8 cellular contexts compared by ENCODE assay signal in the genomic region with DNA sequence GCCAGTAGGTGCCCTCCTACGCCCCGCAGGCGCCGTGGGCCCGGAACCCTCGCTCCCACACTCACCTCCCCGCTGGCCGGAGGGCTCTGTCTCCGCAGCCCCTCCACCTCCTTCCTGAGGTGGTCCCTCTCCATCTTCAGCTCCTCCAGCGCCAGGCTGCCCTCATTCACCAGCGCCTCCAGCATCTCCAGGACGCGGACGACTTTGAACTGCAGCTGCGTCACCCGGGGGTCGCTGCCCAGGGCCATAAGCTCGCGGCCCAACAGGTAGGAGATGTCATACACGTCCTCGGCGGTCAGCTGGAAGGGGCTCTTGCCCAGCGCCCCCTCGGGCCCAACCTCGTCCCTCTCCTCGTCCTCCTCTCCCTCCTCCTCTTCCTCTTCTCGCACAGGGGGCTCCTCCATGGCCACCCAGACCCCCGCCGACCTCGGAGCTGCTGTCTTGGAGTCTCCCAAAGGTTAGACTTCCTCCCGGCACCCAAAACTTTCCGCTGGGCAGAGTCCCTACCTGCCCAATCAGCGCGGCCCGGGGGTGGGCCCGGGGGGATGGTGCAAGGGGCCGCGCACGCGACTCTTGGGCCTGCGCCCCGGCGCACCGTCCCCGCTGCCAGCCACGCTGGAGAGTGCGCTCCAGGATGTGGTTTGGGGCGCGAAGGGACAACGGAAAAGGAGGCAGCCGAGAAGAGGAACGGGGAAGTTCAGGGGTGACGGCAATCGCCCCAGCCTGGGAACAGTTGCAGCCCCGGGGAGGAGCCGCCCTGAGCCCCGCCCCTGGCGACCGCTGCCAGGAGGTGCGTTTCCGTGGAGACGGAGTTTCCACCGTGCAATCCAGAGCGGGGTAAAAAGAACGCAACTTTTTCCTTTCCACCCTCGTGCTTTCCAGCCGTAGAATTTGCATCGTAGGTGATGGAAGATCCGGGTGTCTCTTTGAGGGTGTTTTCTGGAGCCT. TPM values are rescaled to one million over a fixed set of nuclear protein-coding genes. Genes with fewer than 3 reads are reported as not detected.
DNase-seq lines count a peak whose midpoint lies in the region; ATAC-seq and TF ChIP-seq lines count a peak whose summit lies in the region.

A gene with protein sequence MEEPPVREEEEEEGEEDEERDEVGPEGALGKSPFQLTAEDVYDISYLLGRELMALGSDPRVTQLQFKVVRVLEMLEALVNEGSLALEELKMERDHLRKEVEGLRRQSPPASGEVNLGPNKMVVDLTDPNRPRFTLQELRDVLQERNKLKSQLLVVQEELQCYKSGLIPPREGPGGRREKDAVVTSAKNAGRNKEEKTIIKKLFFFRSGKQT (minus strand): TSS at position 668 of the 948 bp plus-strand sequence. CDS start 264 bp downstream, at position 404.

- H3K9me2 ChIP-seq in OCI-LY1 (ENCODE audit: low read depth, low read length), result no peaks in the 10 kb centered on the region

- H3K79me2 ChIP-seq in OCI-LY1 (ENCODE audit: insufficient read depth, low read length), result 0 out of 2 replicates have a peak, but pooled peaks cover 4% of the 10 kb centered on the region

- no peaks in the 10 kb centered on the region for H3K27me3 Mint-ChIP-seq in CD4-positive, alpha-beta T cell

- H3K36me3 ChIP-seq in OCI-LY1 (ENCODE audit: insufficient read depth, low read length) (0 out of 2 replicates have a peak, but pooled peaks cover 3% of the 10 kb centered on the region), mucosa of descending colon (ENCODE audit: low read depth) (no peaks in the 10 kb centered on the region)

- H3K4me3 Mint-ChIP-seq in CD4-positive, alpha-beta T cell, result peak within 1 kb of the TSS; percentile 95

- H3K27me3 ChIP-seq in CD4-positive, alpha-beta T cell (ENCODE audit: control insufficient read depth, insufficient read depth, low read length), result no peaks in the 10 kb centered on the region
- no peaks in the 10 kb centered on the region for H3K27me3 ChIP-seq in OCI-LY1 (ENCODE audit: insufficient read depth, low read length)

- no peak within 1 kb of the TSS for H2AFZ ChIP-seq in OCI-LY1 (ENCODE audit: low read length)

- POLR2A ChIA-PET in CD4-positive, alpha-beta T cell (lab: Charles Lee), result interaction anchor here (0.8 to 5.5 kb wide), 10 partner anchors 9 to 203 kb away, joined by 4 to 43 read pairs (median 6); partner anchors contain the start of genes KMT5A, MPHOSPH9, MTRFR and SBNO1

- H3K27ac ChIP-seq in CD4-positive, alpha-beta T cell (ENCODE audit: low read depth, low read length), result peak within 1 kb of the TSS; percentile 86
- peak within 1 kb of the TSS; percentile 60 for H3K27ac ChIP-seq in OCI-LY1 (ENCODE audit: low read depth, low read length, poor library complexity, severe bottlenecking)

- H3F3A ChIP-seq in OCI-LY1 (ENCODE audit: insufficient read depth, low read length), result no peaks in the 10 kb centered on the region

- ATAC-seq in CD4-positive, alpha-beta T cell (ENCODE audit: poor library complexity), result peak; percentile 87
- peak; percentile 82 for ATAC-seq in HG03432 (IDR thresholded peaks at IDR 0.05; ENCODE audit: unreplicated experiment)
- ATAC-seq in mucosa of descending colon, result peak; percentile 97

- DNase-seq in CD4-positive, alpha-beta T cell, result peak; percentile 78 to 91 (median 86)
- DNase-seq in activated CD8-positive, alpha-beta memory T cell treated with anti-CD3 and anti-CD28 coated beads, Interleukin-2, amount 50 U/mL, for 48 hours, result peak; percentile 94
- DNase-seq in epithelial cell of esophagus (ENCODE audit: low read depth) (peak; percentile 87), mucosa of descending colon (peak; percentile 90 to 95 (median 92))
- DNase-seq in stimulated activated CD8-positive, alpha-beta memory T cell treated with anti-CD3 and anti-CD28 coated beads, Interleukin-2, amount 100 ng/mL, for 48 hours (ENCODE audit: low read depth in 2 of 2), result peak; percentile 90 to 91

- peak within 1 kb of the TSS; percentile 72 for H3K9ac ChIP-seq in OCI-LY1 (ENCODE audit: low read length)

- H3K4me3 ChIP-seq in OCI-LY1 (ENCODE audit: low read depth, low read length, poor library complexity, severe bottlenecking) (peak within 1 kb of the TSS; percentile 79), epithelial cell of esophagus (ENCODE audit: low read length) (peak within 1 kb of the TSS; percentile 81), mucosa of descending colon (peak within 1 kb of the TSS; percentile 46)

- H3K9me3 ChIP-seq in CD4-positive, alpha-beta T cell (ENCODE audit: control insufficient read depth, low read length), result no peaks in the 10 kb centered on the region
- H3K9me3 ChIP-seq in OCI-LY1 (ENCODE audit: low read length) (no peaks in the 10 kb centered on the region), mucosa of descending colon (no peaks in the 10 kb centered on the region)

- peaks cover 17% of the 10 kb centered on the region for H3K36me3 Mint-ChIP-seq in CD4-positive, alpha-beta T cell (ENCODE audit: low read depth)

- CTCF ChIA-PET in CD4-positive, alpha-beta T cell (lab: Charles Lee), result interaction anchor here (0.6 to 1.8 kb wide), 4 partner anchors 12 to 146 kb away, joined by 3 to 5 read pairs (median 4); partner anchors contain the start of gene SNRNP35

- H3K27ac Mint-ChIP-seq in CD4-positive, alpha-beta T cell, result peak within 1 kb of the TSS; percentile 80

- H3K4me1 ChIP-seq in OCI-LY1 (ENCODE audit: insufficient read depth, low read length, severe bottlenecking), result peaks cover 47% of the 10 kb centered on the region
- no peaks in the 10 kb centered on the region for H3K4me1 ChIP-seq in mucosa of descending colon (ENCODE audit: low read depth)

- peaks cover 40% of the 10 kb centered on the region for H3K4me1 Mint-ChIP-seq in CD4-positive, alpha-beta T cell (ENCODE audit: low read depth)

- intact Hi-C loops in CD4-positive, alpha-beta T cell (cut with DNase I, micrococcal nuclease), result loop anchor here (1.0 kb wide), 1 partner anchor 12 kb away; no protein-coding TSS in a partner anchor
- intact Hi-C loops in mucosa of descending colon (cut with DNase I, micrococcal nuclease), result no loop called here

- peak within 1 kb of the TSS; percentile 78 for H3K4me2 ChIP-seq in OCI-LY1 (ENCODE audit: low read length)

- TF ChIP-seq CTCF in CD4-positive, alpha-beta T cell (IDR thresholded peaks at IDR 0.05), result no peak
- no peak; the same call in 1 of the 2 replicates for TF ChIP-seq CTCF in OCI-LY1 (IDR thresholded peaks at IDR 0.05; ENCODE audit: low read length)
- no peak for TF ChIP-seq CTCF in epithelial cell of esophagus (IDR thresholded peaks at IDR 0.05; ENCODE audit: insufficient read depth, low read depth, low read length, missing control alignments)
- no peak for TF ChIP-seq CTCF in mucosa of descending colon (IDR thresholded peaks at IDR 0.05)

- TF ChIP-seq POLR2A in GM19193 (IDR thresholded peaks at IDR 0.05; ENCODE audit: extremely low read depth, insufficient read depth, insufficient read length), result peak; percentile 75

- H3K9me3 Mint-ChIP-seq in CD4-positive, alpha-beta T cell, result no peaks in the 10 kb centered on the region

- H4K20me1 ChIP-seq in OCI-LY1 (ENCODE audit: insufficient read depth, low read length), result no peaks in the 10 kb centered on the region

RNA-seq across cellular contexts. Expression of the gene that starts here (rescaled TPM):
- total RNA-seq in CD4-positive, alpha-beta T cell, result 1 to 10 TPM; 4.9 to 5.5 TPM
- 1 to 10 TPM in 2 of 3 donors, under 1 TPM in 1; 0.72 to 4.3 (median 1.6) TPM for total RNA-seq in mucosa of descending colon

Comparison
In these comparisons a context has a peak if more than half of its experiments do, and no peak if none do; other contexts are left out.
1. Peak in every context shown above with its lines: DNase-seq, ATAC-seq, H3K4me3 ChIP-seq and H3K27ac ChIP-seq.
2. intact Hi-C loops: an anchor here in CD4-positive, alpha-beta T cell (1.0 kb wide); none called in mucosa of descending colon.